Comparison of ENCODE assay signal across 21 cellular contexts in genomic region chr1:233738850-233739249, GRCh38.
DNase-seq lines count a peak whose midpoint lies in the region; ATAC-seq and TF ChIP-seq lines count a peak whose summit lies in the region.
"Had no signal": no experiment of that assay in that cellular context is flagged by ENCODE, and none has a peak within 500 bp of the region (broad histone marks: within the 10 kb centered on the region; RNA-seq: fewer than 3 reads in every experiment).

No MANE protein-coding gene starts in this region.

- H4K91ac ChIP-seq in neuronal stem cell (ENCODE audit: low read depth, low read length, poor library complexity): no peak overlapping the region

- H3K4me1 ChIP-seq in endodermal cell (ENCODE audit: control insufficient read depth, insufficient read depth, low read length): no peaks in the 10 kb centered on the region
- H3K4me1 ChIP-seq in neuronal stem cell (ENCODE audit: control insufficient read depth in 2 of 2, insufficient read depth in 1 of 2, low read depth in 1 of 2, low read length in 2 of 2): no peaks in the 10 kb centered on the region
- no peaks in the 10 kb centered on the region for H3K4me1 ChIP-seq in gastrocnemius medialis
- H3K4me1 ChIP-seq: BLaER1 treated with 17β-estradiol and CSF1 and Interleukin-3, amounts not matched to agents 10 nM and 100 nM had no signal

- ATAC-seq in gastrocnemius medialis (no peak), GM21529 (IDR thresholded peaks at IDR 0.05; ENCODE audit: unreplicated experiment) (no peak)
- ATAC-seq: CD8-positive, alpha-beta T cell; HCT116; HepG2 had no signal

- no peak overlapping the region for H3K4me2 ChIP-seq in neuronal stem cell (ENCODE audit: insufficient read depth, low read length, poor library complexity, severe bottlenecking)
- H3K4me2 ChIP-seq: BLaER1 treated with 17β-estradiol and CSF1 and Interleukin-3, amounts not matched to agents 10 nM and 100 nM had no signal

- no peak overlapping the region for H3K14ac ChIP-seq in neuronal stem cell (ENCODE audit: low read length)

- peak; percentile 81 for DNase-seq in Daoy (ENCODE audit: low read depth)
- peak; percentile 18 for DNase-seq in HT1080 (ENCODE audit: low read depth)
- DNase-seq in endodermal cell: peak; percentile 57
- no peak for DNase-seq in neuronal stem cell (ENCODE audit: low spot score)
- no peak for DNase-seq in AML-193 (lab: John Stamatoyannopoulos, UW)
- DNase-seq in activated T-cell treated with anti-CD3 and anti-CD28 coated beads, Interleukin-2, amount 50 U/mL, for 24 hours: no peak
- DNase-seq in gastrocnemius medialis: no peak
- DNase-seq: CD8-positive, alpha-beta T cell; DMS53; KG1; NCI-H1105 treated with DMSO at 0.1 percent for 48 hours; NCI-H1694; NCI-H2107; NCI-H2227 treated with DMSO at 0.1 percent for 48 hours; NCI-H510A treated with DMSO at 0.1 percent for 48 hours; NCI-H774; SIG-M5 had no signal

- no peak overlapping the region for H3K27ac Mint-ChIP-seq in endodermal cell
- no peak overlapping the region for H3K27ac Mint-ChIP-seq in activated T-cell treated with anti-CD3 and anti-CD28 coated beads, Interleukin-2, amount 50 U/mL, for 24 hours
- H3K27ac Mint-ChIP-seq: CD8-positive, alpha-beta T cell had no signal

- H3K4me1 Mint-ChIP-seq in endodermal cell: peaks cover 18% of the 10 kb centered on the region
- no peaks in the 10 kb centered on the region for H3K4me1 Mint-ChIP-seq in activated T-cell treated with anti-CD3 and anti-CD28 coated beads, Interleukin-2, amount 50 U/mL, for 24 hours (ENCODE audit: low read depth)

- H2AK5ac ChIP-seq in neuronal stem cell (ENCODE audit: low read depth, low read length): no peak overlapping the region

- H2BK15ac ChIP-seq in neuronal stem cell (ENCODE audit: low read length): no peak overlapping the region

- H3K36me3 Mint-ChIP-seq in endodermal cell (ENCODE audit: low read depth): no peaks in the 10 kb centered on the region
- H3K36me3 Mint-ChIP-seq in activated T-cell treated with anti-CD3 and anti-CD28 coated beads, Interleukin-2, amount 50 U/mL, for 24 hours (ENCODE audit: low read depth): no peaks in the 10 kb centered on the region
- H3K36me3 Mint-ChIP-seq: CD8-positive, alpha-beta T cell had no signal

- H3K9me3 Mint-ChIP-seq in endodermal cell: no peaks in the 10 kb centered on the region
- no peaks in the 10 kb centered on the region for H3K9me3 Mint-ChIP-seq in activated T-cell treated with anti-CD3 and anti-CD28 coated beads, Interleukin-2, amount 50 U/mL, for 24 hours
- H3K9me3 Mint-ChIP-seq: CD8-positive, alpha-beta T cell had no signal

- in situ Hi-C loops in gastrocnemius medialis (cut with MboI; ENCODE audit: low sequenced_read_pairs in 4 of 4): no loop called here

- WGBS in endodermal cell (ENCODE audit: insufficient coverage in 1 of 2, insufficient read length in 1 of 2), 2 experiments: 83 to 87% methylated on average over 6 to 14 of the region's 14 CpGs
- no CpG with 5 or more reads among the region's 14 CpGs for WGBS in neuronal stem cell (ENCODE audit: extremely low coverage in 2 of 2, insufficient read length in 2 of 2, insufficient replicate concordance in 1 of 2), 2 donors

- H3K27ac ChIP-seq in endodermal cell (ENCODE audit: low read depth, low read length): no peak overlapping the region
- no peak overlapping the region for H3K27ac ChIP-seq in neuronal stem cell (replicated peaks; ENCODE audit: low read length)
- H3K27ac ChIP-seq in gastrocnemius medialis: no peak overlapping the region
- H3K27ac ChIP-seq: BLaER1 treated with 17β-estradiol and CSF1 and Interleukin-3, amounts not matched to agents 10 nM and 100 nM had no signal

- no peak overlapping the region for H2BK120ac ChIP-seq in neuronal stem cell (ENCODE audit: low read depth, low read length)

- H2BK5ac ChIP-seq in neuronal stem cell (ENCODE audit: low read length): no peak overlapping the region

- no peak overlapping the region for H3K4me3 Mint-ChIP-seq in endodermal cell
- H3K4me3 Mint-ChIP-seq in activated T-cell treated with anti-CD3 and anti-CD28 coated beads, Interleukin-2, amount 50 U/mL, for 24 hours: no peak overlapping the region
- H3K4me3 Mint-ChIP-seq: CD8-positive, alpha-beta T cell had no signal

- H2AFZ ChIP-seq in neuronal stem cell (ENCODE audit: low read length): peak overlapping the region; percentile 29

- H3K9ac ChIP-seq in endodermal cell (ENCODE audit: extremely low read depth, low read length, poor library complexity, severe bottlenecking): no peak overlapping the region
- no peak overlapping the region for H3K9ac ChIP-seq in neuronal stem cell (ENCODE audit: low read depth, low read length, poor library complexity)
- H3K9ac ChIP-seq: BLaER1 treated with 17β-estradiol and CSF1 and Interleukin-3, amounts not matched to agents 10 nM and 100 nM had no signal

- no peak overlapping the region for H2BK12ac ChIP-seq in neuronal stem cell (ENCODE audit: low read length)

- H3K27me3 Mint-ChIP-seq in endodermal cell (ENCODE audit: insufficient read depth): no peaks in the 10 kb centered on the region
- peaks cover 2% of the 10 kb centered on the region for H3K27me3 Mint-ChIP-seq in activated T-cell treated with anti-CD3 and anti-CD28 coated beads, Interleukin-2, amount 50 U/mL, for 24 hours

- H3K79me1 ChIP-seq in neuronal stem cell (ENCODE audit: low read depth, low read length): no peaks in the 10 kb centered on the region

- H3K23ac ChIP-seq in neuronal stem cell (ENCODE audit: low read depth, low read length, poor library complexity): no peak overlapping the region

- H3K27me3 ChIP-seq in endodermal cell (ENCODE audit: control insufficient read depth, insufficient read depth, low read length, poor library complexity, severe bottlenecking): no peaks in the 10 kb centered on the region
- H3K27me3 ChIP-seq in neuronal stem cell (ENCODE audit: control insufficient read depth in 3 of 3, insufficient read depth in 3 of 3, low read depth in 1 of 3, low read length in 3 of 3): no peaks in the 10 kb centered on the region
- H3K27me3 ChIP-seq in gastrocnemius medialis: no peaks in the 10 kb centered on the region
- H3K27me3 ChIP-seq: BLaER1 treated with 17β-estradiol and CSF1 and Interleukin-3, amounts not matched to agents 10 nM and 100 nM had no signal

- H3K18ac ChIP-seq in neuronal stem cell (ENCODE audit: low read length): no peak overlapping the region

- no peaks in the 10 kb centered on the region for H3K9me3 ChIP-seq in endodermal cell (ENCODE audit: control insufficient read depth, low read length)
- peaks cover 0 to 3% of the 10 kb centered on the region in 2 donors for H3K9me3 ChIP-seq in neuronal stem cell (replicated peaks in 1 of 2; ENCODE audit: control insufficient read depth in 2 of 2, insufficient read depth in 1 of 2, low read depth in 1 of 2, low read length in 2 of 2)
- H3K9me3 ChIP-seq in gastrocnemius medialis: no peaks in the 10 kb centered on the region
- H3K9me3 ChIP-seq: BLaER1 treated with 17β-estradiol and CSF1 and Interleukin-3, amounts not matched to agents 10 nM and 100 nM had no signal

- H4K8ac ChIP-seq in neuronal stem cell (ENCODE audit: low read depth, low read length): no peak overlapping the region

- TF ChIP-seq POLR2A in gastrocnemius medialis (IDR thresholded peaks at IDR 0.05): no peak

- no peak for TF ChIP-seq CTCF in endodermal cell (conservative IDR thresholded peaks at IDR 0.05)
- no peak for TF ChIP-seq CTCF in gastrocnemius medialis (IDR thresholded peaks at IDR 0.05 in 4 of 5, conservative IDR thresholded peaks at IDR 0.05 in 1 of 5)

- H3K4me3 ChIP-seq in endodermal cell (ENCODE audit: low read length) (no peak overlapping the region), neuronal stem cell (ENCODE audit: low read length in 2 of 2) (no peak overlapping the region), gastrocnemius medialis (no peak overlapping the region)
- H3K4me3 ChIP-seq: BLaER1 treated with 17β-estradiol and CSF1 and Interleukin-3, amounts not matched to agents 10 nM and 100 nM had no signal

- H3K36me3 ChIP-seq in endodermal cell (ENCODE audit: control insufficient read depth, insufficient read depth, low read length): no peaks in the 10 kb centered on the region
- no peaks in the 10 kb centered on the region for H3K36me3 ChIP-seq in neuronal stem cell (replicated peaks in 1 of 2; ENCODE audit: control insufficient read depth in 2 of 2, insufficient read depth in 2 of 2, low read length in 2 of 2)
- H3K36me3 ChIP-seq in gastrocnemius medialis: no peaks in the 10 kb centered on the region
- H3K36me3 ChIP-seq: BLaER1 treated with 17β-estradiol and CSF1 and Interleukin-3, amounts not matched to agents 10 nM and 100 nM had no signal

- H3K4ac ChIP-seq in neuronal stem cell (ENCODE audit: low read length): no peak overlapping the region

- intact Hi-C loops in gastrocnemius medialis (cut with DNase I; ENCODE audit: low total_unique reads): no loop called here

Comparison
In these comparisons a context has a peak if more than half of its experiments do, and no peak if none do; other contexts are left out.
1. DNase-seq: peak in Daoy (single experiment), HT1080 (single experiment) and endodermal cell (single experiment); none in neuronal stem cell (single experiment), AML-193 (0 of 2), activated T-cell treated with anti-CD3 and anti-CD28 coated beads, Interleukin-2, amount 50 U/mL, for 24 hours (single experiment) and gastrocnemius medialis (0 of 2).